ENCODE assay signal across 18 cellular contexts in the genomic region with DNA sequence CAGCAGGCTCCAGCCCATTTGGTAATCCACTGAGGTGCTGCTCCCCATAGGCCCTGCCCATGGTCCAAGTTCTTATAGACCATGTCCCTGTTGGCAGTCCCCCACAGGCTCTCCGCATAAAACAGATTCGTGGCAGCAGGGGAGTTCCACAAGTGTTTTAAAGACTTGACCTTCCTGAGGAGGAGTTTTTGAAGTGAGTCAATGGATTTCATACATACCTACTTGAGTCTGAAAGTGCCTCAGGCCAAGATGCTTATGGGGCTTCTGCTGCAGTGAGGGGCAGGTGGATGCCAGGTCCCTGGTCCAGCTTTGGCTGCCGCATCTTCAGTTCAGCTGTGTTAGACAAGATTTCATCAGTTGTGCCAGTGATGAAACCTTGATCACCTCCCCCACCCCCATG. TPM values are rescaled to one million over a fixed set of nuclear protein-coding genes. Genes with fewer than 3 reads are reported as not detected.
DNase-seq lines count a peak whose midpoint lies in the region; ATAC-seq, FAIRE-seq and TF ChIP-seq lines count a peak whose summit lies in the region.
"Had no signal": no experiment of that assay in that cellular context is flagged by ENCODE, and none has a peak within 500 bp of the region (broad histone marks: within the 10 kb centered on the region; RNA-seq: fewer than 3 reads in every experiment).

No MANE protein-coding gene starts in this region.

- H4K8ac ChIP-seq in H1 (ENCODE audit: extremely low read depth, insufficient read depth, low read length) = no peak overlapping the region

- no peak for ATAC-seq in stimulated activated memory B cell treated with anti-CD40 and anti-IgM and Interleukin-4, amounts not matched to agents 10 μg/mL and 1 μg/mL and 100 μg/mL, for 72 hours
- ATAC-seq in CD8-positive, alpha-beta T cell = no peak
- ATAC-seq: HCT116, K562 had no signal

- H3K23ac ChIP-seq in H1 (ENCODE audit: insufficient read length) = no peak overlapping the region

- H3K4me1 ChIP-seq in OCI-LY1 (ENCODE audit: insufficient read depth, low read length, severe bottlenecking) (peaks cover 10% of the 10 kb centered on the region), H1 (replicated peaks in 1 of 4; ENCODE audit: control insufficient read depth in 3 of 4, insufficient read depth in 4 of 4, low read length in 3 of 4) (no peaks in the 10 kb centered on the region)
- H3K4me1 ChIP-seq in CD8-positive, alpha-beta T cell (ENCODE audit: insufficient read depth, low read length) = no peaks in the 10 kb centered on the region

- H3K36me3 Mint-ChIP-seq in stimulated activated memory B cell treated with anti-CD40 and anti-IgM and Interleukin-4, amounts not matched to agents 10 μg/mL and 1 μg/mL and 100 μg/mL, for 72 hours = peaks cover 65% of the 10 kb centered on the region
- H3K36me3 Mint-ChIP-seq in CD8-positive, alpha-beta T cell = peaks cover 91% of the 10 kb centered on the region

- WGBS in H1 (ENCODE audit: extremely low coverage in 1 of 2, insufficient coverage in 1 of 2, insufficient read length in 1 of 2, insufficient replicate concordance in 2 of 2, low coverage in 1 of 2, low lambda C conversion rate in 2 of 2, missing lambda C conversion rate in 1 of 2), 2 experiments = 90% methylated on average over 3 of the region's 3 CpGs; no CpG with 5 or more reads in 1 of the 2 experiments

- no peak overlapping the region for H4K91ac ChIP-seq in H1 (replicated peaks; ENCODE audit: insufficient read length, low read length)

- peak; percentile 70 for DNase-seq in EL
- DNase-seq in H1 (ENCODE audit: low read depth in 1 of 2, low spot score in 2 of 2) = no peak
- no peak for DNase-seq in head of caudate nucleus
- no peak for DNase-seq in CD8-positive, alpha-beta T cell
- DNase-seq in coronary artery (ENCODE audit: low spot score) = no peak
- DNase-seq: NCI-H1092, NCI-H1694, NCI-H446 treated with DMSO at 0.1 percent for 48 hours, NCI-H774, SHP77 treated with DMSO at 0.1 percent for 48 hours had no signal

- H3K27ac Mint-ChIP-seq in stimulated activated memory B cell treated with anti-CD40 and anti-IgM and Interleukin-4, amounts not matched to agents 10 μg/mL and 1 μg/mL and 100 μg/mL, for 72 hours = peak overlapping the region; percentile 79
- no peak overlapping the region for H3K27ac Mint-ChIP-seq in CD8-positive, alpha-beta T cell

- peaks cover 68% of the 10 kb centered on the region for H3K36me3 ChIP-seq in OCI-LY1 (ENCODE audit: insufficient read depth, low read length)
- peaks cover 10 to 46% (median 35%) of the 10 kb centered on the region in 4 experiments for H3K36me3 ChIP-seq in H1 (ENCODE audit: control insufficient read depth in 2 of 4, insufficient read depth in 4 of 4, low read length in 3 of 4)
- peaks cover 74% of the 10 kb centered on the region for H3K36me3 ChIP-seq in CD8-positive, alpha-beta T cell (ENCODE audit: insufficient read depth, low read length)

- no peaks in the 10 kb centered on the region for H3F3A ChIP-seq in OCI-LY1 (ENCODE audit: insufficient read depth, low read length)

- H3K23me2 ChIP-seq in H1 (ENCODE audit: low read depth, low read length) = no peaks in the 10 kb centered on the region

- H2BK12ac ChIP-seq in H1 (ENCODE audit: low read depth, low read length) = no peak overlapping the region

- TF ChIP-seq RAD21 in H1 (IDR thresholded peaks at IDR 0.05 in 1 of 2, conservative IDR thresholded peaks at IDR 0.05 in 1 of 2; ENCODE audit: low read depth in 2 of 2, low read length in 2 of 2) = no peak

- H3K9me3 Mint-ChIP-seq in stimulated activated memory B cell treated with anti-CD40 and anti-IgM and Interleukin-4, amounts not matched to agents 10 μg/mL and 1 μg/mL and 100 μg/mL, for 72 hours = no peaks in the 10 kb centered on the region
- H3K9me3 Mint-ChIP-seq in CD8-positive, alpha-beta T cell = no peaks in the 10 kb centered on the region

- H3K18ac ChIP-seq in H1 (ENCODE audit: extremely low read depth, low read length) = no peak overlapping the region

- no peak overlapping the region for H2BK120ac ChIP-seq in H1 (replicated peaks; ENCODE audit: low read depth, low read length)

- H3K9me2 ChIP-seq in OCI-LY1 (ENCODE audit: low read depth, low read length) = no peaks in the 10 kb centered on the region

- H2AK5ac ChIP-seq in H1 (ENCODE audit: low read depth, low read length) = no peak overlapping the region

- H3K9ac ChIP-seq in OCI-LY1 (ENCODE audit: low read length) = peak overlapping the region; percentile 26
- no peak overlapping the region for H3K9ac ChIP-seq in H1 (replicated peaks in 1 of 4; ENCODE audit: extremely low read depth in 1 of 4, low read depth in 3 of 4, low read length in 3 of 4)
- H3K9ac ChIP-seq: BLaER1 had no signal

- H3K14ac ChIP-seq in H1 (ENCODE audit: insufficient read length) = no peak overlapping the region

- no peaks in the 10 kb centered on the region for H4K20me1 ChIP-seq in OCI-LY1 (ENCODE audit: insufficient read depth, low read length)
- peaks cover 0 to 3% of the 10 kb centered on the region in 2 experiments for H4K20me1 ChIP-seq in H1 (replicated peaks in 1 of 2; ENCODE audit: control insufficient read depth in 1 of 2, insufficient read depth in 2 of 2, low read length in 2 of 2)
- H4K20me1 ChIP-seq: BLaER1 had no signal

- no peak overlapping the region for H3K4me2 ChIP-seq in OCI-LY1 (ENCODE audit: low read length)
- no peak overlapping the region for H3K4me2 ChIP-seq in H1 (ENCODE audit: insufficient read depth in 1 of 2, low read depth in 2 of 2, low read length in 2 of 2)
- H3K4me2 ChIP-seq: BLaER1 had no signal

- TF ChIP-seq CTCF in OCI-LY1 (IDR thresholded peaks at IDR 0.05; ENCODE audit: low read length) = no peak
- TF ChIP-seq CTCF in H1 (IDR thresholded peaks at IDR 0.05; ENCODE audit: control extremely low read depth in 1 of 3, insufficient read depth in 1 of 3, low read depth in 1 of 3, low read length in 3 of 3) = no peak
- no peak for TF ChIP-seq CTCF in CD8-positive, alpha-beta T cell (IDR thresholded peaks at IDR 0.05)
- TF ChIP-seq CTCF in coronary artery (IDR thresholded peaks at IDR 0.05) = no peak

- POLR2A ChIA-PET in H1 (lab: Charles Lee; ENCODE audit: partially characterized antibody) = no interaction called here
- POLR2A ChIA-PET in CD8-positive, alpha-beta T cell (lab: Charles Lee) = no interaction called here

- CTCF ChIA-PET in H1 (lab: Charles Lee; ENCODE audit: partially characterized antibody) = interaction anchor here (2.5 kb wide), 1 partner anchor 35 kb away, joined by 7 read pairs; no protein-coding TSS in a partner anchor
- CTCF ChIA-PET in CD8-positive, alpha-beta T cell (lab: Charles Lee) = no interaction called here

- no peaks in the 10 kb centered on the region for H3K79me1 ChIP-seq in H1 (ENCODE audit: low read depth, low read length)

- H4K5ac ChIP-seq in H1 (ENCODE audit: insufficient read length, low read depth, low read length) = no peak overlapping the region

- H3K27me3 ChIP-seq in OCI-LY1 (ENCODE audit: insufficient read depth, low read length) (no peaks in the 10 kb centered on the region), H1 (replicated peaks in 1 of 4; ENCODE audit: control insufficient read depth in 3 of 4, extremely low read depth in 1 of 4, insufficient read depth in 3 of 4, low read length in 3 of 4) (no peaks in the 10 kb centered on the region)
- H3K27me3 ChIP-seq in CD8-positive, alpha-beta T cell (ENCODE audit: insufficient read depth, low read length) = no peaks in the 10 kb centered on the region
- H3K27me3 ChIP-seq: BLaER1 had no signal

- H3K56ac ChIP-seq in H1 (replicated peaks; ENCODE audit: insufficient read length, low read depth, low read length) = no peak overlapping the region

- H3K27ac ChIP-seq in OCI-LY1 (ENCODE audit: low read depth, low read length, poor library complexity, severe bottlenecking) = peak overlapping the region; percentile 74
- no peak overlapping the region for H3K27ac ChIP-seq in H1 (ENCODE audit: low read depth, low read length)
- H3K27ac ChIP-seq in CD8-positive, alpha-beta T cell (ENCODE audit: low read depth, low read length) = no peak overlapping the region
- H3K27ac ChIP-seq in coronary artery = no peak overlapping the region
- H3K27ac ChIP-seq: BLaER1, HL-60 had no signal

- peak overlapping the region; percentile 71; the same call in 1 of the 2 replicates for H2BK5ac ChIP-seq in H1 (ENCODE audit: low read depth, low read length)

- TF ChIP-seq EP300 in H1 (IDR thresholded peaks at IDR 0.05; ENCODE audit: borderline replicate concordance in 1 of 2, low read depth in 2 of 2, low read length in 2 of 2) = no peak

- no peak overlapping the region for H3K4me3 Mint-ChIP-seq in stimulated activated memory B cell treated with anti-CD40 and anti-IgM and Interleukin-4, amounts not matched to agents 10 μg/mL and 1 μg/mL and 100 μg/mL, for 72 hours
- H3K4me3 Mint-ChIP-seq in CD8-positive, alpha-beta T cell = no peak overlapping the region

- no peaks in the 10 kb centered on the region for H3K27me3 Mint-ChIP-seq in stimulated activated memory B cell treated with anti-CD40 and anti-IgM and Interleukin-4, amounts not matched to agents 10 μg/mL and 1 μg/mL and 100 μg/mL, for 72 hours
- no peaks in the 10 kb centered on the region for H3K27me3 Mint-ChIP-seq in CD8-positive, alpha-beta T cell (ENCODE audit: low read depth)

- no peaks in the 10 kb centered on the region for H3K79me2 ChIP-seq in OCI-LY1 (ENCODE audit: insufficient read depth, low read length)
- no peaks in the 10 kb centered on the region for H3K79me2 ChIP-seq in H1 (ENCODE audit: control insufficient read depth in 1 of 2, insufficient read depth in 2 of 2, low read length in 2 of 2)

- H3K4me1 Mint-ChIP-seq in stimulated activated memory B cell treated with anti-CD40 and anti-IgM and Interleukin-4, amounts not matched to agents 10 μg/mL and 1 μg/mL and 100 μg/mL, for 72 hours = peaks cover 12% of the 10 kb centered on the region
- peaks cover under 1% of the 10 kb centered on the region for H3K4me1 Mint-ChIP-seq in CD8-positive, alpha-beta T cell (ENCODE audit: low read depth)

- no peak for TF ChIP-seq POLR2A in H1 (IDR thresholded peaks at IDR 0.05; ENCODE audit: control extremely low read depth in 1 of 2, low read depth in 2 of 2, low read length in 2 of 2)

- intact Hi-C loops in head of caudate nucleus (cut with DNase I) = no loop called here
- intact Hi-C loops in CD8-positive, alpha-beta T cell (cut with DNase I, micrococcal nuclease) = no loop called here

- H2BK15ac ChIP-seq in H1 (ENCODE audit: low read length) = no peak overlapping the region

- FAIRE-seq in H1 (lab: Jason Lieb, UNC) = no peak
- FAIRE-seq: K562 had no signal

- no peak overlapping the region for H2BK20ac ChIP-seq in H1 (ENCODE audit: low read length)

- H2AFZ ChIP-seq in OCI-LY1 (ENCODE audit: low read length) = no peak overlapping the region
- no peak overlapping the region for H2AFZ ChIP-seq in H1 (ENCODE audit: low read length)

- H3K4me3 ChIP-seq in OCI-LY1 (ENCODE audit: low read depth, low read length, poor library complexity, severe bottlenecking) (no peak overlapping the region), H1 (ENCODE audit: extremely low read depth in 1 of 4, insufficient read depth in 2 of 4, low read depth in 3 of 4, low read length in 4 of 4) (no peak overlapping the region), coronary artery (no peak overlapping the region)
- H3K4me3 ChIP-seq in CD8-positive, alpha-beta T cell (ENCODE audit: low read depth, low read length) = no peak overlapping the region
- H3K4me3 ChIP-seq: BLaER1, GM12878, K562 had no signal

- no peak overlapping the region for H3K4ac ChIP-seq in H1 (replicated peaks; ENCODE audit: insufficient read length, low read depth, low read length)

- H3K9me3 ChIP-seq in OCI-LY1 (ENCODE audit: low read length) = no peaks in the 10 kb centered on the region
- no peaks in the 10 kb centered on the region for H3K9me3 ChIP-seq in H1 (ENCODE audit: insufficient read depth in 2 of 2, low read depth in 1 of 2, low read length in 1 of 2)
- H3K9me3 ChIP-seq in CD8-positive, alpha-beta T cell (ENCODE audit: low read length) = no peaks in the 10 kb centered on the region
- H3K9me3 ChIP-seq: BLaER1 had no signal

RNA-seq across cellular contexts. Expression of gene CABIN1, which starts 43.3 kb away (rescaled TPM):
- 62.6 and 62.9 TPM in 2 replicates for total RNA-seq in H1 (2021; fragmentation: NEBNext Ultra II Directional; extraction: Animal tissue kit (Norgen Biotek cat#: 25700))
- polyA plus RNA-seq in H1 (2011; rRNA removed) = 14.1 and 25.5 TPM in 2 replicates
- polyA plus RNA-seq in H1 (2011; cell fraction: cytosol; rRNA removed) = 12.4 TPM
- 45.7 TPM for polyA plus RNA-seq in H1 (2011; cell fraction: nucleus; rRNA removed)
- 37.4 to 59.6 TPM (median 50.8 TPM) in 4 replicates for polyA plus RNA-seq in H1 (2012, experiment 1 of 2)
- 32.1 TPM for polyA plus RNA-seq in H1 (2012, experiment 2 of 2)
- polyA plus RNA-seq in H1 (2013, experiment 1 of 2) = 21.0 TPM
- polyA plus RNA-seq in H1 (2013, experiment 2 of 2) = 19.4 TPM
- polyA minus RNA-seq in H1 (2011; rRNA and poly(A)+ RNA removed) = 44.1 and 55.5 TPM in 2 replicates
- polyA minus RNA-seq in H1 (2011; cell fraction: cytosol; rRNA and poly(A)+ RNA removed) = 42.2 TPM
- polyA minus RNA-seq in H1 (2011; cell fraction: nucleus; rRNA and poly(A)+ RNA removed) = 63.0 TPM
- 100 to 1,000 TPM; 104 to 118 TPM for total RNA-seq in CD8-positive, alpha-beta T cell

RNA-seq across cellular contexts. Expression of gene GSTT4, which starts 49.1 kb away (rescaled TPM):
- not detected in 2 replicates for total RNA-seq in H1 (2021; fragmentation: NEBNext Ultra II Directional; extraction: Animal tissue kit (Norgen Biotek cat#: 25700))
- polyA plus RNA-seq in H1 (2011; rRNA removed) = 0.08 and 0.14 TPM in 2 replicates
- polyA plus RNA-seq in H1 (2011; cell fraction: cytosol; rRNA removed) = not detected
- polyA plus RNA-seq in H1 (2011; cell fraction: nucleus; rRNA removed) = not detected
- not detected in 4 replicates for polyA plus RNA-seq in H1 (2012, experiment 1 of 2)
- not detected for polyA plus RNA-seq in H1 (2012, experiment 2 of 2)
- not detected for polyA plus RNA-seq in H1 (2013, experiment 1 of 2)
- polyA plus RNA-seq in H1 (2013, experiment 2 of 2) = 0.09 TPM
- polyA minus RNA-seq in H1 (2011; rRNA and poly(A)+ RNA removed) = not detected in 2 replicates
- polyA minus RNA-seq in H1 (2011; cell fraction: cytosol; rRNA and poly(A)+ RNA removed) = not detected
- polyA minus RNA-seq in H1 (2011; cell fraction: nucleus; rRNA and poly(A)+ RNA removed) = not detected
- not detected for total RNA-seq in CD8-positive, alpha-beta T cell
- total RNA-seq: GM12878, K562 had no signal
- polyA plus RNA-seq: AG04450, GM12878, K562 had no signal
